ENCODE assay signal across 9 cellular contexts in genomic region chr1:1540817-1541628, GRCh38. TPM values are rescaled to one million over a fixed set of nuclear protein-coding genes. Genes with fewer than 3 reads are reported as not detected.
DNase-seq lines count a peak whose midpoint lies in the region; ATAC-seq and TF ChIP-seq lines count a peak whose summit lies in the region.
"Had no signal": no experiment of that assay in that cellular context is flagged by ENCODE, and none has a peak within 500 bp of the region (broad histone marks: within the 10 kb centered on the region; RNA-seq: fewer than 3 reads in every experiment).

No MANE protein-coding gene starts in this region.

- peak overlapping the region; percentile 36 for H3K4me3 Mint-ChIP-seq in T-helper 17 cell

- DNase-seq in AG04450 (ENCODE audit: low read depth, low spot score), result no peak
- DNase-seq in T-helper 17 cell, result no peak
- no peak for DNase-seq in Right ventricle myocardium superior
- peak; percentile 85 for DNase-seq in osteoblast (ENCODE audit: insufficient read length, low spot score, missing footprints)
- no peak for DNase-seq in AML-193 (lab: John Stamatoyannopoulos, UW)
- DNase-seq in HCEC 1CT, result no peak
- DNase-seq: PC-9 had no signal

- H3K4me1 Mint-ChIP-seq in T-helper 17 cell, result peaks cover 8% of the 10 kb centered on the region

- H3K27me3 Mint-ChIP-seq in T-helper 17 cell, result no peaks in the 10 kb centered on the region

- no peak overlapping the region for H3K27ac Mint-ChIP-seq in T-helper 17 cell

- CTCF ChIA-PET in AG04450 (lab: Charles Lee), result interaction anchor here (1.0 kb wide), 1 partner anchor 10 kb away, joined by 5 read pairs; no protein-coding TSS in a partner anchor

- POLR2A ChIA-PET in AG04450 (lab: Yijun Ruan, JAX), result no interaction called here

- H2AFZ ChIP-seq in osteoblast (ENCODE audit: low read length), result no peak overlapping the region
- H2AFZ ChIP-seq: PC-9 had no signal

- H3K4me3 ChIP-seq in AG04450 (ENCODE audit: low read depth, low read length) (peak overlapping the region; percentile 69), osteoblast (ENCODE audit: insufficient read depth, low read length) (peak overlapping the region; percentile 72)
- H3K4me3 ChIP-seq: PC-9 had no signal

- H3K27me3 ChIP-seq in AG04450 (ENCODE audit: control insufficient read depth, insufficient read depth, low read length) (no peaks in the 10 kb centered on the region), osteoblast (ENCODE audit: insufficient read depth, low read length) (no peaks in the 10 kb centered on the region)

- H3K4me2 ChIP-seq in osteoblast (ENCODE audit: insufficient read depth, low read length), result peak overlapping the region; percentile 70
- H3K4me2 ChIP-seq: PC-9 had no signal

- ATAC-seq in T-helper 17 cell, result no peak
- ATAC-seq in Right ventricle myocardium superior (ENCODE audit: poor library complexity), result peak; percentile 1
- ATAC-seq in HG02840 (IDR thresholded peaks at IDR 0.05; ENCODE audit: low FRiP score, unreplicated experiment), result no peak
- no peak for ATAC-seq in HG02623 (IDR thresholded peaks at IDR 0.05; ENCODE audit: unreplicated experiment)

- H3K36me3 ChIP-seq in osteoblast (ENCODE audit: insufficient read depth, low read length), result peaks cover 21% of the 10 kb centered on the region

- no peak for TF ChIP-seq CTCF in AG04450 (IDR thresholded peaks at IDR 0.05; ENCODE audit: low read depth, low read length)
- TF ChIP-seq CTCF in osteoblast (IDR thresholded peaks at IDR 0.05; ENCODE audit: extremely low read depth, low read depth, low read length), result no peak

- H3K4me1 ChIP-seq in osteoblast (ENCODE audit: insufficient read depth, low read length), result no peaks in the 10 kb centered on the region

- peaks cover 16% of the 10 kb centered on the region for H4K20me1 ChIP-seq in osteoblast (ENCODE audit: insufficient read depth, low read length)

- H3K79me2 ChIP-seq in osteoblast (ENCODE audit: insufficient read depth, low read length), result peaks cover 21% of the 10 kb centered on the region

- H3K9me3 ChIP-seq in AG04450 (ENCODE audit: control insufficient read depth, insufficient read depth, low read length) (no peaks in the 10 kb centered on the region; the same call in 1 of the 2 replicates), T-helper 17 cell (ENCODE audit: control insufficient read depth, low read length, poor library complexity, severe bottlenecking) (no peaks in the 10 kb centered on the region), osteoblast (ENCODE audit: low read depth, low read length) (no peaks in the 10 kb centered on the region)

- H3K36me3 Mint-ChIP-seq in T-helper 17 cell (ENCODE audit: low read depth), result no peaks in the 10 kb centered on the region

- H3K27ac ChIP-seq in AG04450 (ENCODE audit: low read depth, low read length) (no peak overlapping the region), osteoblast (ENCODE audit: low read depth, low read length) (no peak overlapping the region)
- H3K27ac ChIP-seq: PC-9 had no signal

- intact Hi-C loops in Right ventricle myocardium superior (cut with DNase I), result no loop called here

RNA-seq across cellular contexts. Expression of gene TMEM240, which starts 0.6 kb away (rescaled TPM):
- polyA plus RNA-seq in AG04450 (2011; rRNA removed), result 5.1 and 7.2 TPM in 2 replicates
- 0.74 and 2.6 TPM in 2 replicates for polyA minus RNA-seq in AG04450 (2011; rRNA and poly(A)+ RNA removed)
- total RNA-seq in T-helper 17 cell (under 1 TPM in 1 of 2 donors, not detected in 1; 0.44 TPM), Right ventricle myocardium superior (7.5 TPM), osteoblast (1.8 and 2.7 TPM in 2 replicates)

RNA-seq across cellular contexts. Expression of gene ATAD3A, which starts 29.1 kb away (rescaled TPM):
- polyA plus RNA-seq in AG04450 (2011; rRNA removed), result 8.5 and 11.0 TPM in 2 replicates
- polyA minus RNA-seq in AG04450 (2011; rRNA and poly(A)+ RNA removed), result 6.8 and 8.2 TPM in 2 replicates
- total RNA-seq in T-helper 17 cell, result 10 to 100 TPM; 20.3 to 23.3 TPM
- total RNA-seq in Right ventricle myocardium superior, result 18.5 TPM
- 18.6 and 19.9 TPM in 2 replicates for total RNA-seq in osteoblast

RNA-seq across cellular contexts. Expression of gene SSU72, which starts 33.6 kb away (rescaled TPM):
- 104 and 113 TPM in 2 replicates for polyA plus RNA-seq in AG04450 (2011; rRNA removed)
- polyA minus RNA-seq in AG04450 (2011; rRNA and poly(A)+ RNA removed), result 75.8 and 87.2 TPM in 2 replicates
- total RNA-seq in T-helper 17 cell (100 to 1,000 TPM in 1 of 2 donors, 10 to 100 TPM in 1; 99.3 to 103 TPM), Right ventricle myocardium superior (106 TPM), osteoblast (67.2 and 73.1 TPM in 2 replicates)

RNA-seq across cellular contexts. Expression of gene FNDC10, which starts 58.9 kb away (rescaled TPM):
- 1.4 and 2.3 TPM in 2 replicates for polyA plus RNA-seq in AG04450 (2011; rRNA removed)
- 0.55 and 0.70 TPM in 2 replicates for polyA minus RNA-seq in AG04450 (2011; rRNA and poly(A)+ RNA removed)
- total RNA-seq in T-helper 17 cell, result 1 to 10 TPM; 3.3 to 3.4 TPM
- 2.0 TPM for total RNA-seq in Right ventricle myocardium superior
- 2.1 and 2.5 TPM in 2 replicates for total RNA-seq in osteoblast
